Comparison of ENCODE assay signal across 36 cellular contexts in genomic region chr5:82290005-82290404, GRCh38.
"Had no signal": no experiment of that assay in that cellular context is flagged by ENCODE, and none has a peak within 500 bp of the region (broad histone marks: within the 10 kb centered on the region; RNA-seq: fewer than 3 reads in every experiment).

No MANE protein-coding gene starts in this region.

- H3K27me3 Mint-ChIP-seq: activated B cell treated with CpG ODN at 0.5 μM for 24 hours; activated CD4-positive, alpha-beta memory T cell treated with anti-CD3 and anti-CD28 coated beads for 36 hours; activated CD4-positive, alpha-beta T cell treated with anti-CD3 and anti-CD28 coated beads for 36 hours; activated CD4-positive, alpha-beta T cell treated with anti-CD3 and anti-CD28 coated beads, Interleukin-2, amount 10 ng/mL, durations not matched to agents 24 days and 14 days; activated CD8-positive, alpha-beta memory T cell treated with anti-CD3 and anti-CD28 coated beads, Interleukin-2, amount 10 ng/mL, durations not matched to agents 7 days and 5 days; activated naive CD4-positive, alpha-beta T cell treated with anti-CD3 and anti-CD28 coated beads, Interleukin-2, amount 50 U/mL, for 24 hours; activated naive CD8-positive, alpha-beta T cell treated with anti-CD3 and anti-CD28 coated beads for 36 hours; activated naive CD8-positive, alpha-beta T cell treated with anti-CD3 and anti-CD28 coated beads, Interleukin-2, amount 50 U/mL, for 24 hours; T-helper 17 cell had no signal

- H3K27ac ChIP-seq: adrenal gland, body of pancreas, breast epithelium, cardiac muscle cell, colonic mucosa, epithelial cell of prostate, esophagus squamous epithelium, WERI-Rb-1 had no signal

- DNase-seq: activated B cell treated with CpG ODN at 0.5 μM for 24 hours; activated CD4-positive, alpha-beta memory T cell treated with anti-CD3 and anti-CD28 coated beads for 36 hours; activated CD4-positive, alpha-beta T cell treated with anti-CD3 and anti-CD28 coated beads for 36 hours; activated CD4-positive, alpha-beta T cell treated with anti-CD3 and anti-CD28 coated beads, Interleukin-2, amount 10 ng/mL, durations not matched to agents 24 days and 14 days; activated CD8-positive, alpha-beta memory T cell treated with anti-CD3 and anti-CD28 coated beads, Interleukin-2, amount 10 ng/mL, durations not matched to agents 7 days and 5 days; activated CD8-positive, alpha-beta memory T cell treated with anti-CD3 and anti-CD28 coated beads, Interleukin-2, amount 50 U/mL, for 4 hours; activated CD8-positive, alpha-beta T cell treated with anti-CD3 and anti-CD28 coated beads, Interleukin-2, amount 10 ng/mL, durations not matched to agents 7 days and 5 days; activated effector memory CD4-positive, alpha-beta T cell treated with anti-CD3 and anti-CD28 coated beads, Interleukin-2, amount 50 U/mL, for 16 hours; activated naive CD4-positive, alpha-beta T cell treated with anti-CD3 and anti-CD28 coated beads for 36 hours; activated naive CD8-positive, alpha-beta T cell treated with anti-CD3 and anti-CD28 coated beads for 36 hours; activated naive CD8-positive, alpha-beta T cell treated with anti-CD3 and anti-CD28 coated beads, Interleukin-2, amount 50 U/mL, for 24 hours; activated T-cell treated with anti-CD3 and anti-CD28 coated beads, Interleukin-2, amount 50 U/mL, for 1 hour; activated T-cell treated with anti-CD3 and anti-CD28 coated beads, Interleukin-2, amount 50 U/mL, for 48 hours; adrenal gland; amygdala; aorta; body of pancreas; central memory CD4-positive, alpha-beta T cell; cerebellar nuclear complex; colonic mucosa; effector CD8-positive, alpha-beta T cell; esophagus squamous epithelium; foreskin melanocyte; head of caudate nucleus; T-helper 1 cell; T-helper 17 cell; T1000; WERI-Rb-1 had no signal

- H3K36me3 ChIP-seq: adrenal gland, breast epithelium, cardiac muscle cell, colonic mucosa, esophagus squamous epithelium, WERI-Rb-1 had no signal

- H3K27ac Mint-ChIP-seq: activated B cell treated with CpG ODN at 0.5 μM for 24 hours; activated CD4-positive, alpha-beta memory T cell treated with anti-CD3 and anti-CD28 coated beads for 36 hours; activated CD4-positive, alpha-beta T cell treated with anti-CD3 and anti-CD28 coated beads for 36 hours; activated CD4-positive, alpha-beta T cell treated with anti-CD3 and anti-CD28 coated beads, Interleukin-2, amount 10 ng/mL, durations not matched to agents 24 days and 14 days; activated CD8-positive, alpha-beta memory T cell treated with anti-CD3 and anti-CD28 coated beads, Interleukin-2, amount 10 ng/mL, durations not matched to agents 7 days and 5 days; activated CD8-positive, alpha-beta T cell treated with anti-CD3 and anti-CD28 coated beads, Interleukin-2, amount 10 ng/mL, durations not matched to agents 7 days and 5 days; activated naive CD4-positive, alpha-beta T cell treated with anti-CD3 and anti-CD28 coated beads for 36 hours; activated naive CD4-positive, alpha-beta T cell treated with anti-CD3 and anti-CD28 coated beads, Interleukin-2, amount 50 U/mL, for 24 hours; activated naive CD8-positive, alpha-beta T cell treated with anti-CD3 and anti-CD28 coated beads for 36 hours; activated naive CD8-positive, alpha-beta T cell treated with anti-CD3 and anti-CD28 coated beads, Interleukin-2, amount 50 U/mL, for 24 hours; activated T-helper 1 cell treated with anti-CD3 and anti-CD28 coated beads, Interleukin-12 subunit alpha, Interleukin-12 subunit beta, Interleukin-2, Interleukin-4 antibody, amounts not matched to agents 30 ng/mL and 10 ng/mL and 1 ng/mL, durations not matched to agents 14 hours and 24 hours and 36 hours; activated T-helper 2 cell treated with anti-CD3 and anti-CD28 coated beads, Interferon-gamma antibody, Interleukin-2, Interleukin-4, amounts not matched to agents 10 μg/mL and 5 μg/mL and 100 μg/mL, durations not matched to agents 14 hours and 24 hours and 36 hours; T-helper 17 cell; T-helper 2 cell treated with Interferon-gamma antibody and Interleukin-4, amounts not matched to agents 5 μg/mL and 100 μg/mL, for 36 hours had no signal

- ATAC-seq: activated CD4-positive, alpha-beta T cell treated with anti-CD3 and anti-CD28 coated beads for 36 hours; activated CD4-positive, CD25-positive, alpha-beta regulatory T cell treated with anti-CD3 and anti-CD28 coated beads, Interleukin-2, amount 50 U/mL, for 24 hours; activated CD8-positive, alpha-beta memory T cell treated with anti-CD3 and anti-CD28 coated beads, Interleukin-2, amount 10 ng/mL, durations not matched to agents 7 days and 5 days; activated CD8-positive, alpha-beta T cell treated with anti-CD3 and anti-CD28 coated beads, Interleukin-2, amount 10 ng/mL, durations not matched to agents 7 days and 5 days; activated naive CD8-positive, alpha-beta T cell treated with anti-CD3 and anti-CD28 coated beads, Interleukin-2, amount 50 U/mL, for 24 hours; body of pancreas; T-helper 17 cell had no signal

- H3K27me3 ChIP-seq: adrenal gland, body of pancreas, breast epithelium, cardiac muscle cell, colonic mucosa, esophagus squamous epithelium had no signal

- H3K4me1 Mint-ChIP-seq: activated B cell treated with CpG ODN at 0.5 μM for 24 hours; activated CD4-positive, alpha-beta T cell treated with anti-CD3 and anti-CD28 coated beads for 36 hours; activated CD4-positive, alpha-beta T cell treated with anti-CD3 and anti-CD28 coated beads, Interleukin-2, amount 10 ng/mL, durations not matched to agents 24 days and 14 days; activated CD8-positive, alpha-beta memory T cell treated with anti-CD3 and anti-CD28 coated beads, Interleukin-2, amount 10 ng/mL, durations not matched to agents 7 days and 5 days; activated naive CD4-positive, alpha-beta T cell treated with anti-CD3 and anti-CD28 coated beads, Interleukin-2, amount 50 U/mL, for 24 hours had no signal

- H3K4me1 ChIP-seq: adrenal gland, body of pancreas, breast epithelium, colonic mucosa, esophagus squamous epithelium had no signal

- H3K36me3 Mint-ChIP-seq: activated CD4-positive, alpha-beta memory T cell treated with anti-CD3 and anti-CD28 coated beads for 36 hours; activated CD8-positive, alpha-beta memory T cell treated with anti-CD3 and anti-CD28 coated beads, Interleukin-2, amount 10 ng/mL, durations not matched to agents 7 days and 5 days; activated naive CD4-positive, alpha-beta T cell treated with anti-CD3 and anti-CD28 coated beads, Interleukin-2, amount 50 U/mL, for 24 hours; activated naive CD8-positive, alpha-beta T cell treated with anti-CD3 and anti-CD28 coated beads for 36 hours had no signal

- H3K4me3 Mint-ChIP-seq: activated B cell treated with CpG ODN at 0.5 μM for 24 hours; activated CD4-positive, alpha-beta memory T cell treated with anti-CD3 and anti-CD28 coated beads for 36 hours; activated CD4-positive, alpha-beta T cell treated with anti-CD3 and anti-CD28 coated beads for 36 hours; activated CD4-positive, alpha-beta T cell treated with anti-CD3 and anti-CD28 coated beads, Interleukin-2, amount 10 ng/mL, durations not matched to agents 24 days and 14 days; activated CD8-positive, alpha-beta memory T cell treated with anti-CD3 and anti-CD28 coated beads, Interleukin-2, amount 10 ng/mL, durations not matched to agents 7 days and 5 days; activated CD8-positive, alpha-beta T cell treated with anti-CD3 and anti-CD28 coated beads, Interleukin-2, amount 10 ng/mL, durations not matched to agents 7 days and 5 days; activated naive CD4-positive, alpha-beta T cell treated with anti-CD3 and anti-CD28 coated beads for 36 hours; activated naive CD4-positive, alpha-beta T cell treated with anti-CD3 and anti-CD28 coated beads, Interleukin-2, amount 50 U/mL, for 24 hours; activated naive CD8-positive, alpha-beta T cell treated with anti-CD3 and anti-CD28 coated beads for 36 hours; activated naive CD8-positive, alpha-beta T cell treated with anti-CD3 and anti-CD28 coated beads, Interleukin-2, amount 50 U/mL, for 24 hours; activated T-helper 1 cell treated with anti-CD3 and anti-CD28 coated beads, Interleukin-12 subunit alpha, Interleukin-12 subunit beta, Interleukin-2, Interleukin-4 antibody, amounts not matched to agents 30 ng/mL and 10 ng/mL and 1 ng/mL, durations not matched to agents 14 hours and 24 hours and 36 hours; T-helper 17 cell; T-helper 2 cell treated with Interferon-gamma antibody and Interleukin-4, amounts not matched to agents 5 μg/mL and 100 μg/mL, for 36 hours had no signal

- H3K9me3 Mint-ChIP-seq: activated B cell treated with CpG ODN at 0.5 μM for 24 hours; activated CD4-positive, alpha-beta memory T cell treated with anti-CD3 and anti-CD28 coated beads for 36 hours; activated CD4-positive, alpha-beta T cell treated with anti-CD3 and anti-CD28 coated beads, Interleukin-2, amount 10 ng/mL, durations not matched to agents 24 days and 14 days; activated naive CD4-positive, alpha-beta T cell treated with anti-CD3 and anti-CD28 coated beads for 36 hours; activated naive CD4-positive, alpha-beta T cell treated with anti-CD3 and anti-CD28 coated beads, Interleukin-2, amount 50 U/mL, for 24 hours; activated naive CD8-positive, alpha-beta T cell treated with anti-CD3 and anti-CD28 coated beads for 36 hours; activated naive CD8-positive, alpha-beta T cell treated with anti-CD3 and anti-CD28 coated beads, Interleukin-2, amount 50 U/mL, for 24 hours; activated T-helper 1 cell treated with anti-CD3 and anti-CD28 coated beads, Interleukin-12 subunit alpha, Interleukin-12 subunit beta, Interleukin-2, Interleukin-4 antibody, amounts not matched to agents 30 ng/mL and 10 ng/mL and 1 ng/mL, durations not matched to agents 14 hours and 24 hours and 36 hours; activated T-helper 2 cell treated with anti-CD3 and anti-CD28 coated beads, Interferon-gamma antibody, Interleukin-2, Interleukin-4, amounts not matched to agents 10 μg/mL and 5 μg/mL and 100 μg/mL, durations not matched to agents 14 hours and 24 hours and 36 hours; T-helper 2 cell treated with Interferon-gamma antibody and Interleukin-4, amounts not matched to agents 5 μg/mL and 100 μg/mL, for 36 hours had no signal

- H3K4me3 ChIP-seq: adrenal gland, body of pancreas, breast epithelium, cardiac muscle cell, colonic mucosa, esophagus squamous epithelium had no signal

- H3K9me3 ChIP-seq: adrenal gland, body of pancreas, breast epithelium, colonic mucosa, esophagus squamous epithelium had no signal
